ENCODE assay signal across 2 cellular contexts in the genomic region with DNA sequence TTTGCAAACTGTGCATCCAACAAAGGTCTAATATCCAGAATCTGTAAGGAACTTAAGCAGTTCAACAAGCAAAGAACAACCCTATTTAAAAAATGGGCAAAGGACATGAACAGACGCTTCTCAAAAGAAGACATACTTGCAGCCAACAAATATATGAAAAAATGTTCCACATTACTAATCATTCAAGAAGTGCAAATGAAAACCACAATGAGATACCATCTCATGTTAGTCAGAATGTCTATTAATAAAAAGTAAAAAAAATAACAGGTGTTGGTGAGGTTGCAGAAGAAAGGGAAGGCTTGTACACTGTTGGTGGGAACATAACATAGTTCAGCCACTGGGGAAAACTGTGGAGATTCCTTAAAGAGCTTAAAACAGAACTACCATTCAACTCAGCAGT.
TF ChIP-seq lines count a peak whose summit lies in the region.

No MANE protein-coding gene starts in this region.

TF ChIP-seq in A549, 52 proteins besides CTCF, POLR2A, EP300 and RAD21 (continued from another document):
- TF ChIP-seq, protein P1, sequence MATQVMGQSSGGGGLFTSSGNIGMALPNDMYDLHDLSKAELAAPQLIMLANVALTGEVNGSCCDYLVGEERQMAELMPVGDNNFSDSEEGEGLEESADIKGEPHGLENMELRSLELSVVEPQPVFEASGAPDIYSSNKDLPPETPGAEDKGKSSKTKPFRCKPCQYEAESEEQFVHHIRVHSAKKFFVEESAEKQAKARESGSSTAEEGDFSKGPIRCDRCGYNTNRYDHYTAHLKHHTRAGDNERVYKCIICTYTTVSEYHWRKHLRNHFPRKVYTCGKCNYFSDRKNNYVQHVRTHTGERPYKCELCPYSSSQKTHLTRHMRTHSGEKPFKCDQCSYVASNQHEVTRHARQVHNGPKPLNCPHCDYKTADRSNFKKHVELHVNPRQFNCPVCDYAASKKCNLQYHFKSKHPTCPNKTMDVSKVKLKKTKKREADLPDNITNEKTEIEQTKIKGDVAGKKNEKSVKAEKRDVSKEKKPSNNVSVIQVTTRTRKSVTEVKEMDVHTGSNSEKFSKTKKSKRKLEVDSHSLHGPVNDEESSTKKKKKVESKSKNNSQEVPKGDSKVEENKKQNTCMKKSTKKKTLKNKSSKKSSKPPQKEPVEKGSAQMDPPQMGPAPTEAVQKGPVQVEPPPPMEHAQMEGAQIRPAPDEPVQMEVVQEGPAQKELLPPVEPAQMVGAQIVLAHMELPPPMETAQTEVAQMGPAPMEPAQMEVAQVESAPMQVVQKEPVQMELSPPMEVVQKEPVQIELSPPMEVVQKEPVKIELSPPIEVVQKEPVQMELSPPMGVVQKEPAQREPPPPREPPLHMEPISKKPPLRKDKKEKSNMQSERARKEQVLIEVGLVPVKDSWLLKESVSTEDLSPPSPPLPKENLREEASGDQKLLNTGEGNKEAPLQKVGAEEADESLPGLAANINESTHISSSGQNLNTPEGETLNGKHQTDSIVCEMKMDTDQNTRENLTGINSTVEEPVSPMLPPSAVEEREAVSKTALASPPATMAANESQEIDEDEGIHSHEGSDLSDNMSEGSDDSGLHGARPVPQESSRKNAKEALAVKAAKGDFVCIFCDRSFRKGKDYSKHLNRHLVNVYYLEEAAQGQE (IDR thresholded peaks at IDR 0.05) = no peak
- TF ChIP-seq HOXB5 (CRISPR knock-in tag; IDR thresholded peaks at IDR 0.05) (no peak), ESRRA (IDR thresholded peaks at IDR 0.05; ENCODE audit: borderline replicate concordance, low read length) (no peak), TFCP2L1 (CRISPR knock-in tag; IDR thresholded peaks at IDR 0.05) (no peak), CBX8 (IDR thresholded peaks at IDR 0.05) (no peak), EHF (CRISPR knock-in tag; IDR thresholded peaks at IDR 0.05) (no peak), ZSCAN20 (CRISPR knock-in tag; IDR thresholded peaks at IDR 0.05) (no peak), HOXA7 (CRISPR knock-in tag; IDR thresholded peaks at IDR 0.05) (no peak)
- TF ChIP-seq, protein P2, sequence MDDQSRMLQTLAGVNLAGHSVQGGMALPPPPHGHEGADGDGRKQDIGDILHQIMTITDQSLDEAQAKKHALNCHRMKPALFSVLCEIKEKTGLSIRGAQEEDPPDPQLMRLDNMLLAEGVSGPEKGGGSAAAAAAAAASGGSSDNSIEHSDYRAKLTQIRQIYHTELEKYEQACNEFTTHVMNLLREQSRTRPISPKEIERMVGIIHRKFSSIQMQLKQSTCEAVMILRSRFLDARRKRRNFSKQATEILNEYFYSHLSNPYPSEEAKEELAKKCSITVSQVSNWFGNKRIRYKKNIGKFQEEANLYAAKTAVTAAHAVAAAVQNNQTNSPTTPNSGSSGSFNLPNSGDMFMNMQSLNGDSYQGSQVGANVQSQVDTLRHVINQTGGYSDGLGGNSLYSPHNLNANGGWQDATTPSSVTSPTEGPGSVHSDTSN (IDR thresholded peaks at IDR 0.05) = no peak
- TF ChIP-seq, protein P3, sequence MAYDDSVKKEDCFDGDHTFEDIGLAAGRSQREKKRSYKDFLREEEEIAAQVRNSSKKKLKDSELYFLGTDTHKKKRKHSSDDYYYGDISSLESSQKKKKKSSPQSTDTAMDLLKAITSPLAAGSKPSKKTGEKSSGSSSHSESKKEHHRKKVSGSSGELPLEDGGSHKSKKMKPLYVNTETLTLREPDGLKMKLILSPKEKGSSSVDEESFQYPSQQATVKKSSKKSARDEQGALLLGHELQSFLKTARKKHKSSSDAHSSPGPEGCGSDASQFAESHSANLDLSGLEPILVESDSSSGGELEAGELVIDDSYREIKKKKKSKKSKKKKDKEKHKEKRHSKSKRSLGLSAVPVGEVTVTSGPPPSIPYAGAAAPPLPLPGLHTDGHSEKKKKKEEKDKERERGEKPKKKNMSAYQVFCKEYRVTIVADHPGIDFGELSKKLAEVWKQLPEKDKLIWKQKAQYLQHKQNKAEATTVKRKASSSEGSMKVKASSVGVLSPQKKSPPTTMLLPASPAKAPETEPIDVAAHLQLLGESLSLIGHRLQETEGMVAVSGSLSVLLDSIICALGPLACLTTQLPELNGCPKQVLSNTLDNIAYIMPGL (CRISPR knock-in tag; IDR thresholded peaks at IDR 0.05; ENCODE audit: borderline replicate concordance) = no peak
- TF ChIP-seq, protein P4, sequence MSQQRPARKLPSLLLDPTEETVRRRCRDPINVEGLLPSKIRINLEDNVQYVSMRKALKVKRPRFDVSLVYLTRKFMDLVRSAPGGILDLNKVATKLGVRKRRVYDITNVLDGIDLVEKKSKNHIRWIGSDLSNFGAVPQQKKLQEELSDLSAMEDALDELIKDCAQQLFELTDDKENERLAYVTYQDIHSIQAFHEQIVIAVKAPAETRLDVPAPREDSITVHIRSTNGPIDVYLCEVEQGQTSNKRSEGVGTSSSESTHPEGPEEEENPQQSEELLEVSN (IDR thresholded peaks at IDR 0.05; ENCODE audit: borderline replicate concordance, low read depth) = no peak

TF ChIP-seq in IMR-90, 13 proteins besides CTCF, POLR2A, EP300 and RAD21 (continued from another document):
- TF ChIP-seq, protein P5, sequence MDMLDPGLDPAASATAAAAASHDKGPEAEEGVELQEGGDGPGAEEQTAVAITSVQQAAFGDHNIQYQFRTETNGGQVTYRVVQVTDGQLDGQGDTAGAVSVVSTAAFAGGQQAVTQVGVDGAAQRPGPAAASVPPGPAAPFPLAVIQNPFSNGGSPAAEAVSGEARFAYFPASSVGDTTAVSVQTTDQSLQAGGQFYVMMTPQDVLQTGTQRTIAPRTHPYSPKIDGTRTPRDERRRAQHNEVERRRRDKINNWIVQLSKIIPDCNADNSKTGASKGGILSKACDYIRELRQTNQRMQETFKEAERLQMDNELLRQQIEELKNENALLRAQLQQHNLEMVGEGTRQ (IDR thresholded peaks at IDR 0.05; ENCODE audit: low read depth, low read length) = no peak
- no peak for TF ChIP-seq MXI1 (IDR thresholded peaks at IDR 0.05; ENCODE audit: borderline replicate concordance, low read depth, low read length)
TF ChIP-seq in IMR-90: peak in this region for 0.
